ENCODE assay signal across 19 cellular contexts in the genomic region with DNA sequence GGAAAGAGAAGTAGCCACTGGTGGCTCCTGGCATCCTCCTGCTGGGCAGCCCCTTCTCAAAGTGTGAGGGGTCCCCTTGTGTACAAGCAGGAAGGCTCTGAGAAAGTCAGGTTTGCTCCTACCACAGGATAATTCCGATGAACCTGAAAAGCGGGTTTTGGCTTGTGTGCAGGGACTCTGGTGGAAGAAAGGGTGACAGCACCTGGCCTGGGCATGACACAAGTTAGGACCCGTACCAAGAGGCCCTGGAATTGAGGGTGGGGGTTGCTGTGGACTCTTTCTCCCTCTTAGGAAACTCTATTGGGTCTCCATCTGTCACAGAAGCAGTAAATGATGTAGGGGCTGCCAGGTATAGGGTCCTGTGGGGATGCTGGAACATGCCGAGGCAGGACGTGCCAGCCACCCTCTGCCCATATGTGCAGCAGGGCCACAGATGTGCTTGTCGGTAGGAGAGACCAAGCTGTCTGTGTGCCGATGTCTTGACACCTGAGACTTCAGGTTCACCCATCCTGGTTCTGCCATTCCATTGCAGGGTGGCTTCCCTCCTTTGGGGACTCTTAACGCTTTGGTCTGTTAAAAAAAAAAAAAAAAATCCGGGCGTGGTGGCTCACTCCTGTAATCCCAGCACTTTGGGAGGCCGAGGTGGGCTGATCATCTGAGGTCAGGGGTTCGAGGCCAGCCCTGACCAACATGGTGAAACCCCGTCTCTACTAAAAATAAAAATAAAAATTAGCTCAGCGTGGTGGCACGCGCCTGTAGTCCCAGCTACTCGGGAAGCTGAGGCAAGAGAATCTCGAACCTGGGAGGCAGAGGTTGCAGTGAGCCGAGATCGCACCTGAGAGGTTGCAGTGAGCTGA. TPM values are rescaled to one million over a fixed set of nuclear protein-coding genes. Genes with fewer than 3 reads are reported as not detected.
A peak's percentile ranks its signal among the peaks of the same experiment; 100 is the strongest.
DNase-seq lines count a peak whose midpoint lies in the region; ATAC-seq lines count a peak whose summit lies in the region.
"Had no signal": no experiment of that assay in that cellular context is flagged by ENCODE, and none has a peak within 500 bp of the region (broad histone marks: within the 10 kb centered on the region; RNA-seq: fewer than 3 reads in every experiment).

No MANE protein-coding gene starts in this region.

- peaks cover 61% of the 10 kb centered on the region for H3K36me3 Mint-ChIP-seq in activated CD4-positive, alpha-beta memory T cell treated with anti-CD3 and anti-CD28 coated beads for 36 hours
- peaks cover 86% of the 10 kb centered on the region for H3K36me3 Mint-ChIP-seq in activated CD4-positive, alpha-beta memory T cell treated with anti-CD3 and anti-CD28 coated beads, Interleukin-2, amount 10 ng/mL, durations not matched to agents 7 days and 5 days (ENCODE audit: low read depth)
- peaks cover 2% of the 10 kb centered on the region for H3K36me3 Mint-ChIP-seq in T-helper 17 cell (ENCODE audit: low read depth)
- H3K36me3 Mint-ChIP-seq in naive thymus-derived CD4-positive, alpha-beta T cell, result peaks cover 6 to 49% (median 23%) of the 10 kb centered on the region in 5 donors

- peak overlapping the region; percentile 8 for H3K27ac ChIP-seq in naive thymus-derived CD4-positive, alpha-beta T cell (ENCODE audit: low read depth, low read length)
- H3K27ac ChIP-seq: BLaER1 treated with 17β-estradiol and CSF1 and Interleukin-3, amounts not matched to agents 10 nM and 100 nM; foreskin keratinocyte; HL-60; tibial artery had no signal

- H3K9me3 ChIP-seq in T-helper 17 cell (ENCODE audit: control insufficient read depth, low read length, poor library complexity, severe bottlenecking), result peaks cover 2% of the 10 kb centered on the region
- H3K9me3 ChIP-seq in naive thymus-derived CD4-positive, alpha-beta T cell (ENCODE audit: control insufficient read depth in 2 of 3, low read length in 3 of 3), result peaks cover 0 to 13% (median 0%) of the 10 kb centered on the region in 3 experiments

- H3K9me3 Mint-ChIP-seq in activated CD4-positive, alpha-beta memory T cell treated with anti-CD3 and anti-CD28 coated beads for 36 hours, result peaks cover 15% of the 10 kb centered on the region
- peaks cover 21% of the 10 kb centered on the region for H3K9me3 Mint-ChIP-seq in activated CD4-positive, alpha-beta memory T cell treated with anti-CD3 and anti-CD28 coated beads, Interleukin-2, amount 10 ng/mL, durations not matched to agents 7 days and 5 days
- H3K9me3 Mint-ChIP-seq in naive thymus-derived CD4-positive, alpha-beta T cell, result peaks cover 0 to 19% (median 8%) of the 10 kb centered on the region in 11 donors

- H3K27ac Mint-ChIP-seq in activated CD4-positive, alpha-beta memory T cell treated with anti-CD3 and anti-CD28 coated beads for 36 hours, result no peak overlapping the region
- H3K27ac Mint-ChIP-seq in activated CD4-positive, alpha-beta memory T cell treated with anti-CD3 and anti-CD28 coated beads, Interleukin-2, amount 10 ng/mL, durations not matched to agents 7 days and 5 days, result no peak overlapping the region
- peak overlapping the region; percentile 34 for H3K27ac Mint-ChIP-seq in T-helper 17 cell
- H3K27ac Mint-ChIP-seq in naive thymus-derived CD4-positive, alpha-beta T cell, result peak overlapping the region in 2 of 9 donors; percentile 26 to 79
- H3K27ac Mint-ChIP-seq: stimulated activated memory B cell treated with anti-CD40 and anti-IgM and Interleukin-4, amounts not matched to agents 10 μg/mL and 1 μg/mL and 100 μg/mL, for 72 hours had no signal

- intact Hi-C loops in activated CD4-positive, alpha-beta memory T cell treated with anti-CD3 and anti-CD28 coated beads for 36 hours (cut with micrococcal nuclease), result no loop called here
- intact Hi-C loops in naive thymus-derived CD4-positive, alpha-beta T cell (cut with micrococcal nuclease), result no loop called here

- H3K27me3 ChIP-seq in naive thymus-derived CD4-positive, alpha-beta T cell (ENCODE audit: control insufficient read depth in 2 of 2, insufficient read depth in 2 of 2, low read length in 2 of 2), result no peaks in the 10 kb centered on the region
- H3K27me3 ChIP-seq: BLaER1 treated with 17β-estradiol and CSF1 and Interleukin-3, amounts not matched to agents 10 nM and 100 nM; foreskin keratinocyte; tibial artery had no signal

- no peak overlapping the region for H3K4me3 Mint-ChIP-seq in activated CD4-positive, alpha-beta memory T cell treated with anti-CD3 and anti-CD28 coated beads for 36 hours
- H3K4me3 Mint-ChIP-seq in activated CD4-positive, alpha-beta memory T cell treated with anti-CD3 and anti-CD28 coated beads, Interleukin-2, amount 10 ng/mL, durations not matched to agents 7 days and 5 days, result no peak overlapping the region
- H3K4me3 Mint-ChIP-seq in T-helper 17 cell, result no peak overlapping the region
- H3K4me3 Mint-ChIP-seq in naive thymus-derived CD4-positive, alpha-beta T cell, result peak overlapping the region in 1 of 10 donors; percentile 97
- H3K4me3 Mint-ChIP-seq: stimulated activated memory B cell treated with anti-CD40 and anti-IgM and Interleukin-4, amounts not matched to agents 10 μg/mL and 1 μg/mL and 100 μg/mL, for 72 hours had no signal

- POLR2A ChIA-PET in activated CD4-positive, alpha-beta memory T cell treated with anti-CD3 and anti-CD28 coated beads for 36 hours (lab: Charles Lee), result interaction anchor here (0.7 kb wide), 1 partner anchor 335 kb away, joined by 3 read pairs; no protein-coding TSS in a partner anchor
- POLR2A ChIA-PET in activated CD4-positive, alpha-beta memory T cell treated with anti-CD3 and anti-CD28 coated beads, Interleukin-2, amount 10 ng/mL, durations not matched to agents 7 days and 5 days (lab: Charles Lee), result interaction anchor here (0.6 to 1.7 kb wide), 3 partner anchors 10 to 72 kb away, joined by 3 to 4 read pairs (median 3); a partner anchor contains a TSS
- POLR2A ChIA-PET in naive thymus-derived CD4-positive, alpha-beta T cell (lab: Charles Lee), result interaction anchor here (1.1 to 1.7 kb wide), 2 partner anchors 9 to 11 kb away, joined by 4 read pairs; no protein-coding TSS in a partner anchor

- ATAC-seq in T-helper 17 cell, result no peak
- no peak for ATAC-seq in naive thymus-derived CD4-positive, alpha-beta T cell
- ATAC-seq: activated naive CD4-positive, alpha-beta T cell treated with anti-CD3 and anti-CD28 coated beads, Interleukin-2, amount 50 U/mL, for 72 hours; foreskin keratinocyte; stimulated activated memory B cell treated with anti-CD40 and anti-IgM and Interleukin-4, amounts not matched to agents 10 μg/mL and 1 μg/mL and 100 μg/mL, for 72 hours had no signal

- DNase-seq in activated CD4-positive, alpha-beta memory T cell treated with anti-CD3 and anti-CD28 coated beads for 36 hours, result peak; percentile 6
- DNase-seq in activated CD4-positive, alpha-beta memory T cell treated with anti-CD3 and anti-CD28 coated beads, Interleukin-2, amount 10 ng/mL, durations not matched to agents 7 days and 5 days, result no peak
- DNase-seq in D341Med (ENCODE audit: low spot score) (peak; percentile 30), T-helper 17 cell (no peak), NCI-H345 (lab: John Stamatoyannopoulos, UW) (no peak), NCI-H2196 (lab: John Stamatoyannopoulos, UW; ENCODE audit: unreplicated experiment) (no peak), T-helper 2 cell (no peak)
- no peak for DNase-seq in naive thymus-derived CD4-positive, alpha-beta T cell
- DNase-seq: DMS79, GOT3, NCI-H2029 treated with DMSO at 0.1 percent for 48 hours, NCI-H526, retina had no signal

- H3K4me3 ChIP-seq in naive thymus-derived CD4-positive, alpha-beta T cell (ENCODE audit: low read length), result no peak overlapping the region
- H3K4me3 ChIP-seq: tibial artery had no signal

- CTCF ChIA-PET in activated CD4-positive, alpha-beta memory T cell treated with anti-CD3 and anti-CD28 coated beads for 36 hours (lab: Charles Lee), result no interaction called here
- CTCF ChIA-PET in activated CD4-positive, alpha-beta memory T cell treated with anti-CD3 and anti-CD28 coated beads, Interleukin-2, amount 10 ng/mL, durations not matched to agents 7 days and 5 days (lab: Charles Lee), result no interaction called here
- CTCF ChIA-PET in naive thymus-derived CD4-positive, alpha-beta T cell (lab: Charles Lee), result no interaction called here

- H3K4me1 Mint-ChIP-seq in activated CD4-positive, alpha-beta memory T cell treated with anti-CD3 and anti-CD28 coated beads for 36 hours (ENCODE audit: low read depth), result peaks cover 58% of the 10 kb centered on the region
- H3K4me1 Mint-ChIP-seq in activated CD4-positive, alpha-beta memory T cell treated with anti-CD3 and anti-CD28 coated beads, Interleukin-2, amount 10 ng/mL, durations not matched to agents 7 days and 5 days, result peaks cover 50% of the 10 kb centered on the region
- peaks cover 40% of the 10 kb centered on the region for H3K4me1 Mint-ChIP-seq in T-helper 17 cell
- H3K4me1 Mint-ChIP-seq in naive thymus-derived CD4-positive, alpha-beta T cell, result peaks cover 44 to 69% (median 65%) of the 10 kb centered on the region in 7 donors

- peaks cover 44 to 50% of the 10 kb centered on the region in 2 donors for H3K4me1 ChIP-seq in naive thymus-derived CD4-positive, alpha-beta T cell (ENCODE audit: control insufficient read depth in 2 of 2, insufficient read depth in 2 of 2, low read length in 2 of 2)

- H3K36me3 ChIP-seq in naive thymus-derived CD4-positive, alpha-beta T cell (ENCODE audit: control insufficient read depth in 2 of 3, insufficient read depth in 3 of 3, low read length in 3 of 3), result peaks cover 6 to 38% (median 6%) of the 10 kb centered on the region in 3 experiments

- H3K27me3 Mint-ChIP-seq in activated CD4-positive, alpha-beta memory T cell treated with anti-CD3 and anti-CD28 coated beads for 36 hours, result no peaks in the 10 kb centered on the region
- no peaks in the 10 kb centered on the region for H3K27me3 Mint-ChIP-seq in activated CD4-positive, alpha-beta memory T cell treated with anti-CD3 and anti-CD28 coated beads, Interleukin-2, amount 10 ng/mL, durations not matched to agents 7 days and 5 days
- H3K27me3 Mint-ChIP-seq in T-helper 17 cell, result no peaks in the 10 kb centered on the region
- no peaks in the 10 kb centered on the region for H3K27me3 Mint-ChIP-seq in naive thymus-derived CD4-positive, alpha-beta T cell
- H3K27me3 Mint-ChIP-seq: stimulated activated memory B cell treated with anti-CD40 and anti-IgM and Interleukin-4, amounts not matched to agents 10 μg/mL and 1 μg/mL and 100 μg/mL, for 72 hours had no signal

RNA-seq across cellular contexts. Expression of a gene that starts 9.8 kb away (rescaled TPM):
- 10 to 100 TPM; 21.9 to 22.1 TPM for total RNA-seq in activated CD4-positive, alpha-beta memory T cell treated with anti-CD3 and anti-CD28 coated beads for 36 hours
- total RNA-seq in activated CD4-positive, alpha-beta memory T cell treated with anti-CD3 and anti-CD28 coated beads, Interleukin-2, amount 10 ng/mL, durations not matched to agents 7 days and 5 days, result 10 to 100 TPM; 17.8 to 18.9 TPM
- 10 to 100 TPM; 20.9 to 21.6 TPM for total RNA-seq in T-helper 17 cell
- total RNA-seq in naive thymus-derived CD4-positive, alpha-beta T cell, result 10 to 100 TPM; 16.8 to 31.8 (median 27.8) TPM
- 10 to 100 TPM; 21.9 to 33.0 TPM for polyA plus RNA-seq in naive thymus-derived CD4-positive, alpha-beta T cell

RNA-seq across cellular contexts. Expression of a gene that starts 10.8 kb away (rescaled TPM):
- total RNA-seq in activated CD4-positive, alpha-beta memory T cell treated with anti-CD3 and anti-CD28 coated beads for 36 hours, result 100 to 1,000 TPM; 346 to 355 TPM
- total RNA-seq in activated CD4-positive, alpha-beta memory T cell treated with anti-CD3 and anti-CD28 coated beads, Interleukin-2, amount 10 ng/mL, durations not matched to agents 7 days and 5 days, result 100 to 1,000 TPM; 368 to 376 TPM
- 100 to 1,000 TPM; 325 to 382 TPM for total RNA-seq in T-helper 17 cell
- 100 to 1,000 TPM; 198 to 390 (median 259) TPM for total RNA-seq in naive thymus-derived CD4-positive, alpha-beta T cell
- polyA plus RNA-seq in naive thymus-derived CD4-positive, alpha-beta T cell, result 100 to 1,000 TPM; 382 to 434 TPM

RNA-seq across cellular contexts. Expression of a gene that starts 15.8 kb away (rescaled TPM):
- total RNA-seq in activated CD4-positive, alpha-beta memory T cell treated with anti-CD3 and anti-CD28 coated beads for 36 hours, result 10 to 100 TPM; 51.1 to 52.7 TPM
- total RNA-seq in activated CD4-positive, alpha-beta memory T cell treated with anti-CD3 and anti-CD28 coated beads, Interleukin-2, amount 10 ng/mL, durations not matched to agents 7 days and 5 days, result 10 to 100 TPM; 43.1 to 43.9 TPM
- total RNA-seq in T-helper 17 cell, result 10 to 100 TPM; 55.2 to 59.9 TPM
- total RNA-seq in naive thymus-derived CD4-positive, alpha-beta T cell, result 10 to 100 TPM; 34.3 to 79.3 (median 65.2) TPM
- 100 to 1,000 TPM; 132 to 149 TPM for polyA plus RNA-seq in naive thymus-derived CD4-positive, alpha-beta T cell

RNA-seq across cellular contexts. Expression of a gene that starts 46.8 kb away (rescaled TPM):
- 100 to 1,000 TPM; 229 to 239 TPM for total RNA-seq in activated CD4-positive, alpha-beta memory T cell treated with anti-CD3 and anti-CD28 coated beads for 36 hours
- 100 to 1,000 TPM; 280 to 284 TPM for total RNA-seq in activated CD4-positive, alpha-beta memory T cell treated with anti-CD3 and anti-CD28 coated beads, Interleukin-2, amount 10 ng/mL, durations not matched to agents 7 days and 5 days
- 100 to 1,000 TPM; 233 to 245 TPM for total RNA-seq in T-helper 17 cell
- total RNA-seq in naive thymus-derived CD4-positive, alpha-beta T cell, result 100 to 1,000 TPM; 145 to 309 (median 279) TPM
- 100 to 1,000 TPM; 278 to 315 TPM for polyA plus RNA-seq in naive thymus-derived CD4-positive, alpha-beta T cell

RNA-seq across cellular contexts. Expression of a gene that starts 56.5 kb away (rescaled TPM):
- total RNA-seq in activated CD4-positive, alpha-beta memory T cell treated with anti-CD3 and anti-CD28 coated beads for 36 hours, result under 1 TPM; 0.41 to 0.57 TPM
- total RNA-seq in activated CD4-positive, alpha-beta memory T cell treated with anti-CD3 and anti-CD28 coated beads, Interleukin-2, amount 10 ng/mL, durations not matched to agents 7 days and 5 days, result under 1 TPM; 0.38 to 0.55 TPM
- 1 to 10 TPM in 1 of 2 donors, under 1 TPM in 1; 0.94 to 1.9 TPM for total RNA-seq in T-helper 17 cell
- 1 to 10 TPM in 2 of 5 experiments, under 1 TPM in 3; 0.70 to 3.3 (median 0.94) TPM for total RNA-seq in naive thymus-derived CD4-positive, alpha-beta T cell
- not detected for polyA plus RNA-seq in naive thymus-derived CD4-positive, alpha-beta T cell

Comparison
In these comparisons a context has a peak if more than half of its experiments do, and no peak if none do; other contexts are left out.
1. DNase-seq: peak in activated CD4-positive, alpha-beta memory T cell treated with anti-CD3 and anti-CD28 coated beads for 36 hours (single experiment) and D341Med (single experiment); none in activated CD4-positive, alpha-beta memory T cell treated with anti-CD3 and anti-CD28 coated beads, Interleukin-2, amount 10 ng/mL, durations not matched to agents 7 days and 5 days (single experiment), T-helper 17 cell (0 of 3), naive thymus-derived CD4-positive, alpha-beta T cell (0 of 9), NCI-H345 (single experiment), NCI-H2196 (single experiment) and T-helper 2 cell (0 of 5).